In genomic region chr19:52898101-52898500, GRCh38 we compare ENCODE assay signal across 1 cellular context.
TF ChIP-seq lines count a peak whose summit lies in the region.

No MANE protein-coding gene starts in this region.

TF ChIP-seq in endothelial cell of umbilical vein, 7 proteins besides CTCF, POLR2A, EP300 and RAD21:
- TF ChIP-seq EZH2 (IDR thresholded peaks at IDR 0.05; ENCODE audit: borderline replicate concordance, low read depth, low read length, severe bottlenecking) (no peak), MYC (IDR thresholded peaks at IDR 0.05; ENCODE audit: low read depth, low read length) (no peak), GATA2 (IDR thresholded peaks at IDR 0.05; ENCODE audit: insufficient read depth, insufficient read length, low read depth, low read length) (no peak), JUN (IDR thresholded peaks at IDR 0.05; ENCODE audit: borderline replicate concordance, insufficient read depth, insufficient read length, low read depth) (no peak), POLR2AphosphoS5 (IDR thresholded peaks at IDR 0.05; ENCODE audit: insufficient read depth, low read depth, low read length) (no peak), FOS (IDR thresholded peaks at IDR 0.05; ENCODE audit: borderline replicate concordance, insufficient read depth, low read length) (no peak), MAX (IDR thresholded peaks at IDR 0.05; ENCODE audit: insufficient read depth, insufficient read length) (no peak)
